Comparison of ENCODE assay signal across 2 cellular contexts in the genomic region with DNA sequence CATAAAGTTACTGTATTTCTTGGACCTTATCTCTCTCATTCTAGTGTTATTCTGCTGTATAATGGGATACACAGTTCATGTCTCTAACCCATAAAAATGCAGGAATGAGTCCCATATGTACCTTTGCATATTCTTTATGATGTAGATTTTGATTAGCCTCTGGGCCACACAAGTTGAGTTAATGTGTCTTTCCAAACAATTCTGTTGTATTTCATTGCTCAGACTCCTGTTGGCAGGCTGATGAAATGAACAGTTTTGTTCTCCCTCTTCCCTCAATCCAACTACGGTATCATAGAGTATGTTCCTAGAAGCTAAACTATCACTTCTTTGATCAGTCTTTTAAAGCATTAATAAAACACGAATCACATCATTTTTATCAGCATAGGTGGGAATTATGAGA.
TF ChIP-seq lines count a peak whose summit lies in the region.

No MANE protein-coding gene starts in this region.

TF ChIP-seq in GM23338, 12 proteins besides CTCF, POLR2A, EP300 and RAD21:
- TF ChIP-seq REST (IDR thresholded peaks at IDR 0.05; ENCODE audit: unreplicated experiment): no peak
- TF ChIP-seq, protein P1, sequence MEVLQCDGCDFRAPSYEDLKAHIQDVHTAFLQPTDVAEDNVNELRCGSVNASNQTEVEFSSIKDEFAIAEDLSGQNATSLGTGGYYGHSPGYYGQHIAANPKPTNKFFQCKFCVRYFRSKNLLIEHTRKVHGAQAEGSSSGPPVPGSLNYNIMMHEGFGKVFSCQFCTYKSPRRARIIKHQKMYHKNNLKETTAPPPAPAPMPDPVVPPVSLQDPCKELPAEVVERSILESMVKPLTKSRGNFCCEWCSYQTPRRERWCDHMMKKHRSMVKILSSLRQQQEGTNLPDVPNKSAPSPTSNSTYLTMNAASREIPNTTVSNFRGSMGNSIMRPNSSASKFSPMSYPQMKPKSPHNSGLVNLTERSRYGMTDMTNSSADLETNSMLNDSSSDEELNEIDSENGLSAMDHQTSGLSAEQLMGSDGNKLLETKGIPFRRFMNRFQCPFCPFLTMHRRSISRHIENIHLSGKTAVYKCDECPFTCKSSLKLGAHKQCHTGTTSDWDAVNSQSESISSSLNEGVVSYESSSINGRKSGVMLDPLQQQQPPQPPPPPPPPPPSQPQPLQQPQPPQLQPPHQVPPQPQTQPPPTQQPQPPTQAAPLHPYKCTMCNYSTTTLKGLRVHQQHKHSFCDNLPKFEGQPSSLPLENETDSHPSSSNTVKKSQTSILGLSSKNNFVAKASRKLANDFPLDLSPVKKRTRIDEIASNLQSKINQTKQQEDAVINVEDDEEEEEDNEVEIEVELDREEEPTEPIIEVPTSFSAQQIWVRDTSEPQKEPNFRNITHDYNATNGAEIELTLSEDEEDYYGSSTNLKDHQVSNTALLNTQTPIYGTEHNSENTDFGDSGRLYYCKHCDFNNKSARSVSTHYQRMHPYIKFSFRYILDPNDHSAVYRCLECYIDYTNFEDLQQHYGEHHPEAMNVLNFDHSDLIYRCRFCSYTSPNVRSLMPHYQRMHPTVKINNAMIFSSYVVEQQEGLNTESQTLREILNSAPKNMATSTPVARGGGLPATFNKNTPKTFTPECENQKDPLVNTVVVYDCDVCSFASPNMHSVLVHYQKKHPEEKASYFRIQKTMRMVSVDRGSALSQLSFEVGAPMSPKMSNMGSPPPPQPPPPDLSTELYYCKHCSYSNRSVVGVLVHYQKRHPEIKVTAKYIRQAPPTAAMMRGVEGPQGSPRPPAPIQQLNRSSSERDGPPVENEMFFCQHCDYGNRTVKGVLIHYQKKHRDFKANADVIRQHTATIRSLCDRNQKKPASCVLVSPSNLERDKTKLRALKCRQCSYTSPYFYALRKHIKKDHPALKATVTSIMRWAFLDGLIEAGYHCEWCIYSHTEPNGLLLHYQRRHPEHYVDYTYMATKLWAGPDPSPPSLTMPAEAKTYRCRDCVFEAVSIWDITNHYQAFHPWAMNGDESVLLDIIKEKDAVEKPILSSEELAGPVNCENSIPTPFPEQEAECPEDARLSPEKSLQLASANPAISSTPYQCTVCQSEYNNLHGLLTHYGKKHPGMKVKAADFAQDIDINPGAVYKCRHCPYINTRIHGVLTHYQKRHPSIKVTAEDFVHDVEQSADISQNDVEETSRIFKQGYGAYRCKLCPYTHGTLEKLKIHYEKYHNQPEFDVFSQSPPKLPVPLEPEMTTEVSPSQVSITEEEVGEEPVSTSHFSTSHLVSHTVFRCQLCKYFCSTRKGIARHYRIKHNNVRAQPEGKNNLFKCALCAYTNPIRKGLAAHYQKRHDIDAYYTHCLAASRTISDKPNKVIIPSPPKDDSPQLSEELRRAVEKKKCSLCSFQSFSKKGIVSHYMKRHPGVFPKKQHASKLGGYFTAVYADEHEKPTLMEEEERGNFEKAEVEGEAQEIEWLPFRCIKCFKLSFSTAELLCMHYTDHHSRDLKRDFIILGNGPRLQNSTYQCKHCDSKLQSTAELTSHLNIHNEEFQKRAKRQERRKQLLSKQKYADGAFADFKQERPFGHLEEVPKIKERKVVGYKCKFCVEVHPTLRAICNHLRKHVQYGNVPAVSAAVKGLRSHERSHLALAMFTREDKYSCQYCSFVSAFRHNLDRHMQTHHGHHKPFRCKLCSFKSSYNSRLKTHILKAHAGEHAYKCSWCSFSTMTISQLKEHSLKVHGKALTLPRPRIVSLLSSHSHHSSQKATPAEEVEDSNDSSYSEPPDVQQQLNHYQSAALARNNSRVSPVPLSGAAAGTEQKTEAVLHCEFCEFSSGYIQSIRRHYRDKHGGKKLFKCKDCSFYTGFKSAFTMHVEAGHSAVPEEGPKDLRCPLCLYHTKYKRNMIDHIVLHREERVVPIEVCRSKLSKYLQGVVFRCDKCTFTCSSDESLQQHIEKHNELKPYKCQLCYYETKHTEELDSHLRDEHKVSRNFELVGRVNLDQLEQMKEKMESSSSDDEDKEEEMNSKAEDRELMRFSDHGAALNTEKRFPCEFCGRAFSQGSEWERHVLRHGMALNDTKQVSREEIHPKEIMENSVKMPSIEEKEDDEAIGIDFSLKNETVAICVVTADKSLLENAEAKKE (CRISPR knock-in tag; IDR thresholded peaks at IDR 0.05): no peak

TF ChIP-seq in WTC11, 78 proteins besides CTCF, POLR2A, EP300 and RAD21 (continued from another document):
- TF ChIP-seq, protein P2, sequence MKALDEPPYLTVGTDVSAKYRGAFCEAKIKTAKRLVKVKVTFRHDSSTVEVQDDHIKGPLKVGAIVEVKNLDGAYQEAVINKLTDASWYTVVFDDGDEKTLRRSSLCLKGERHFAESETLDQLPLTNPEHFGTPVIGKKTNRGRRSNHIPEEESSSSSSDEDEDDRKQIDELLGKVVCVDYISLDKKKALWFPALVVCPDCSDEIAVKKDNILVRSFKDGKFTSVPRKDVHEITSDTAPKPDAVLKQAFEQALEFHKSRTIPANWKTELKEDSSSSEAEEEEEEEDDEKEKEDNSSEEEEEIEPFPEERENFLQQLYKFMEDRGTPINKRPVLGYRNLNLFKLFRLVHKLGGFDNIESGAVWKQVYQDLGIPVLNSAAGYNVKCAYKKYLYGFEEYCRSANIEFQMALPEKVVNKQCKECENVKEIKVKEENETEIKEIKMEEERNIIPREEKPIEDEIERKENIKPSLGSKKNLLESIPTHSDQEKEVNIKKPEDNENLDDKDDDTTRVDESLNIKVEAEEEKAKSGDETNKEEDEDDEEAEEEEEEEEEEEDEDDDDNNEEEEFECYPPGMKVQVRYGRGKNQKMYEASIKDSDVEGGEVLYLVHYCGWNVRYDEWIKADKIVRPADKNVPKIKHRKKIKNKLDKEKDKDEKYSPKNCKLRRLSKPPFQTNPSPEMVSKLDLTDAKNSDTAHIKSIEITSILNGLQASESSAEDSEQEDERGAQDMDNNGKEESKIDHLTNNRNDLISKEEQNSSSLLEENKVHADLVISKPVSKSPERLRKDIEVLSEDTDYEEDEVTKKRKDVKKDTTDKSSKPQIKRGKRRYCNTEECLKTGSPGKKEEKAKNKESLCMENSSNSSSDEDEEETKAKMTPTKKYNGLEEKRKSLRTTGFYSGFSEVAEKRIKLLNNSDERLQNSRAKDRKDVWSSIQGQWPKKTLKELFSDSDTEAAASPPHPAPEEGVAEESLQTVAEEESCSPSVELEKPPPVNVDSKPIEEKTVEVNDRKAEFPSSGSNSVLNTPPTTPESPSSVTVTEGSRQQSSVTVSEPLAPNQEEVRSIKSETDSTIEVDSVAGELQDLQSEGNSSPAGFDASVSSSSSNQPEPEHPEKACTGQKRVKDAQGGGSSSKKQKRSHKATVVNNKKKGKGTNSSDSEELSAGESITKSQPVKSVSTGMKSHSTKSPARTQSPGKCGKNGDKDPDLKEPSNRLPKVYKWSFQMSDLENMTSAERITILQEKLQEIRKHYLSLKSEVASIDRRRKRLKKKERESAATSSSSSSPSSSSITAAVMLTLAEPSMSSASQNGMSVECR (CRISPR knock-in tag; IDR thresholded peaks at IDR 0.05; ENCODE audit: borderline replicate concordance): no peak
